Comparison of ENCODE assay signal across 1 cellular context in genomic region chr6:1402369-1402768, GRCh38.
TF ChIP-seq lines count a peak whose summit lies in the region.

No MANE protein-coding gene starts in this region.

TF ChIP-seq in IMR-90, 13 proteins besides CTCF, POLR2A, EP300 and RAD21 (continued from another document):
- no peak for TF ChIP-seq MAFK (IDR thresholded peaks at IDR 0.05; ENCODE audit: low read depth, low read length)
- TF ChIP-seq SMC3 (IDR thresholded peaks at IDR 0.05; ENCODE audit: low read depth, low read length) = no peak
- no peak for TF ChIP-seq RCOR1 (IDR thresholded peaks at IDR 0.05; ENCODE audit: insufficient replicate concordance, low read length)
TF ChIP-seq in IMR-90: peak in this region for 0.
